10 cellular contexts compared by ENCODE assay signal in genomic region chr11:43458486-43458885, GRCh38.
"Had no signal": no experiment of that assay in that cellular context is flagged by ENCODE, and none has a peak within 500 bp of the region (broad histone marks: within the 10 kb centered on the region; RNA-seq: fewer than 3 reads in every experiment).

No MANE protein-coding gene starts in this region.

- H3K27ac Mint-ChIP-seq: HFFc6 had no signal

- H3K27ac ChIP-seq: GM23248, HL-60 had no signal

- H3K4me1 ChIP-seq: HAP-1 had no signal

- H3K9me3 Mint-ChIP-seq: HFFc6 had no signal

- H3K4me3 ChIP-seq: GM23248, HAP-1, K562 had no signal

- H3K9me3 ChIP-seq: HAP-1 had no signal

- ATAC-seq: HCT116, HepG2, K562 had no signal

- H3K4me3 Mint-ChIP-seq: HFFc6 had no signal

- DNase-seq: GM23248, GOT3, H7, HFFc6, IMR-90 had no signal
